In genomic region chr14:89365071-89365801, GRCh38 we compare ENCODE assay signal across 8 cellular contexts. TPM values are rescaled to one million over a fixed set of nuclear protein-coding genes. Genes with fewer than 3 reads are reported as not detected.
DNase-seq lines count a peak whose midpoint lies in the region; ATAC-seq, FAIRE-seq and TF ChIP-seq lines count a peak whose summit lies in the region.

No MANE protein-coding gene starts in this region.

- no peak for TF ChIP-seq CTCF in colonic mucosa (IDR thresholded peaks at IDR 0.05)
- TF ChIP-seq CTCF in suprapubic skin (IDR thresholded peaks at IDR 0.05) = no peak

- no peaks in the 10 kb centered on the region for H3K9me3 ChIP-seq in colonic mucosa
- no peaks in the 10 kb centered on the region for H3K9me3 ChIP-seq in small intestine (ENCODE audit: control insufficient read depth, low read depth)
- no peaks in the 10 kb centered on the region for H3K9me3 ChIP-seq in suprapubic skin

- WGBS in small intestine, 3 donors = 45 to 73% (median 50%) methylated on average over 13 of the region's 13 CpGs
- WGBS in suprapubic skin = 70% methylated on average over 13 of the region's 13 CpGs

- H3K9ac ChIP-seq in colonic mucosa (ENCODE audit: low read depth in 2 of 2, low read length in 2 of 2) = peak overlapping the region in 1 of 2 donors; percentile 1

- ATAC-seq in GM18907 (IDR thresholded peaks at IDR 0.05; ENCODE audit: unreplicated experiment) (peak; percentile 95), HG03066 (IDR thresholded peaks at IDR 0.05; ENCODE audit: low read depth, unreplicated experiment) (peak; percentile 89)

- TF ChIP-seq EP300 in suprapubic skin (IDR thresholded peaks at IDR 0.05) = no peak

- H3K4me1 ChIP-seq in colonic mucosa = peaks cover 13% of the 10 kb centered on the region
- H3K4me1 ChIP-seq in small intestine (ENCODE audit: control insufficient read depth in 2 of 2, insufficient read depth in 1 of 2, low read depth in 1 of 2, low read length in 1 of 2) = peaks cover 7 to 29% of the 10 kb centered on the region in 2 donors
- H3K4me1 ChIP-seq in suprapubic skin = peaks cover 42% of the 10 kb centered on the region

- intact Hi-C loops in colonic mucosa (cut with DNase I) = no loop called here

- no peak for TF ChIP-seq POLR2A in suprapubic skin (IDR thresholded peaks at IDR 0.05)

- H3K4me3 ChIP-seq in colonic mucosa (no peak overlapping the region), small intestine (ENCODE audit: low read depth in 1 of 2, low read length in 2 of 2) (no peak overlapping the region), suprapubic skin (no peak overlapping the region)

- H3K36me3 ChIP-seq in colonic mucosa (no peaks in the 10 kb centered on the region), small intestine (ENCODE audit: control insufficient read depth in 2 of 2, insufficient read depth in 2 of 2, low read length in 2 of 2) (peaks cover 0 to 2% of the 10 kb centered on the region in 2 donors), suprapubic skin (no peaks in the 10 kb centered on the region)

- no peak for FAIRE-seq in small intestine (lab: Jason Lieb, UNC)

- peak overlapping the region; percentile 2 for H3K27ac ChIP-seq in colonic mucosa
- H3K27ac ChIP-seq in small intestine (ENCODE audit: low read depth in 1 of 2, low read length in 1 of 2) = peak overlapping the region in 1 of 2 donors; percentile 45
- H3K27ac ChIP-seq in suprapubic skin = no peak overlapping the region

- H3K27me3 ChIP-seq in colonic mucosa (no peaks in the 10 kb centered on the region), small intestine (ENCODE audit: control insufficient read depth in 2 of 2, insufficient read depth in 2 of 2, low read length in 2 of 2) (no peaks in the 10 kb centered on the region), suprapubic skin (no peaks in the 10 kb centered on the region)

- DNase-seq in T-helper 9 cell (peak; percentile 27), colonic mucosa (peak; percentile 42), small intestine (peak; percentile 29), suprapubic skin (ENCODE audit: low spot score in 2 of 2) (no peak), mesenteric fat pad (ENCODE audit: low spot score) (no peak), NCI-H1694 (lab: John Stamatoyannopoulos, UW) (no peak)

RNA-seq across cellular contexts. Expression of gene FOXN3, which starts 51.8 kb away (rescaled TPM):
- total RNA-seq in colonic mucosa = 10 to 100 TPM; 46.8 to 72.6 TPM
- polyA plus RNA-seq in small intestine = 10 to 100 TPM; 22.0 to 47.3 (median 47.2) TPM
- total RNA-seq in suprapubic skin = 100 to 1,000 TPM; 117 to 272 (median 172) TPM
- total RNA-seq in mesenteric fat pad = 136 TPM

Comparison
In these comparisons a context has a peak if more than half of its experiments do, and no peak if none do; other contexts are left out.
1. DNase-seq: peak in T-helper 9 cell (single experiment), colonic mucosa (single experiment) and small intestine (single experiment); none in suprapubic skin (0 of 2), mesenteric fat pad (single experiment) and NCI-H1694 (single experiment).